Comparison of ENCODE assay signal across 8 cellular contexts in genomic region chr12:110582286-110583136, GRCh38. TPM values are rescaled to one million over a fixed set of nuclear protein-coding genes. Genes with fewer than 3 reads are reported as not detected.
DNase-seq lines count a peak whose midpoint lies in the region; ATAC-seq lines count a peak whose summit lies in the region.

No MANE protein-coding gene starts in this region.

- no peaks in the 10 kb centered on the region for H3K27me3 Mint-ChIP-seq in naive B cell

- peak; percentile 53 for ATAC-seq in HG02642 (IDR thresholded peaks at IDR 0.05; ENCODE audit: poor library complexity, unreplicated experiment)
- ATAC-seq in esophagus mucosa, result peak; percentile 36
- peak; percentile 70 to 71 for ATAC-seq in naive B cell (ENCODE audit: low read depth in 2 of 2)

- H3K27ac Mint-ChIP-seq in naive B cell, result peak overlapping the region; percentile 92 to 99 (median 97)

- peaks cover 55 to 85% (median 69%) of the 10 kb centered on the region in 3 donors for H3K4me1 Mint-ChIP-seq in naive B cell

- peak overlapping the region; percentile 91 to 98 (median 96) for H3K4me3 Mint-ChIP-seq in naive B cell

- peak; percentile 41 for DNase-seq in NCI-H510A (lab: John Stamatoyannopoulos, UW)
- no peak for DNase-seq in NCI-H510A treated with DMSO at 0.1 percent for 48 hours (lab: John Stamatoyannopoulos, UW)
- DNase-seq in NCI-H748 (lab: John Stamatoyannopoulos, UW; ENCODE audit: unreplicated experiment), result peak; percentile 74
- DNase-seq in activated T-cell treated with anti-CD3 and anti-CD28 coated beads for 48 hours (ENCODE audit: low read depth), result peak; percentile 65
- peak; percentile 78 for DNase-seq in naive B cell
- peak; percentile 69 to 79 for DNase-seq in stimulated activated CD8-positive, alpha-beta memory T cell treated with anti-CD3 and anti-CD28 coated beads, Interleukin-7, amount 100 ng/mL, for 4 hours (ENCODE audit: low read depth in 2 of 2)

- H3K9me3 Mint-ChIP-seq in naive B cell, result no peaks in the 10 kb centered on the region

- H3K36me3 Mint-ChIP-seq in naive B cell, result no peaks in the 10 kb centered on the region

RNA-seq across cellular contexts. Expression of gene PPTC7, which starts 0.6 kb away (rescaled TPM):
- total RNA-seq in esophagus mucosa, result 14.4 TPM
- polyA plus RNA-seq in naive B cell (ENCODE audit: low read depth in 6 of 6), result 10 to 100 TPM in 5 of 6 donors, 1 to 10 TPM in 1; 7.1 to 21.3 (median 15.9) TPM

RNA-seq across cellular contexts. Expression of gene TCTN1, which starts 31.4 kb away (rescaled TPM):
- total RNA-seq in esophagus mucosa, result 13.0 TPM
- 100 to 1,000 TPM in 1 of 6 donors, 10 to 100 TPM in 5; 52.8 to 109 (median 84.3) TPM for polyA plus RNA-seq in naive B cell (ENCODE audit: low read depth in 6 of 6)
